ENCODE assay signal across 36 cellular contexts in the genomic region with DNA sequence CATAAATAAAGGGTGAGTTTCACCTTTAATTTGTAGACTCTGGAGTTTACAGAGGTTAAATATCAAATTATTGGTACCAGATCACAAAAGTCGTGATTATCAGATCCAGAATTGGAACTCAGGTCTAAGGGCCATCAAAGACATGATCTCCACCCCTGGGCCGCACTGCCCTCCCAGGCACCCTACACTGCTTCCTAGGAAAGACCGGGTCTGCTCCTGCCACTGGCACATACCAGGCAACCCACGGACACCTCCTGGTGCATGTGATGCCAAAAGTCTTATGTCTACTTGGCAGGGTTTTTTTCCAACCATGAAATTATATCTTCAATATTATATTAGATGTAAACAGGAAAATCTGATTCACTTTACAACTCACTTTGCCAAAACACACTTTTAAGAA.
"Had no signal": no experiment of that assay in that cellular context is flagged by ENCODE, and none has a peak within 500 bp of the region (broad histone marks: within the 10 kb centered on the region; RNA-seq: fewer than 3 reads in every experiment).

No MANE protein-coding gene starts in this region.

- H3K4me1 Mint-ChIP-seq: activated B cell treated with CpG ODN at 0.5 μM for 24 hours; activated CD4-positive, alpha-beta T cell treated with anti-CD3 and anti-CD28 coated beads, Interleukin-2, amount 10 ng/mL, durations not matched to agents 24 days and 14 days; activated CD8-positive, alpha-beta memory T cell treated with anti-CD3 and anti-CD28 coated beads, Interleukin-2, amount 10 ng/mL, durations not matched to agents 7 days and 5 days; activated naive CD8-positive, alpha-beta T cell treated with anti-CD3 and anti-CD28 coated beads for 36 hours; central memory CD8-positive, alpha-beta T cell had no signal

- H3K36me3 Mint-ChIP-seq: activated CD4-positive, alpha-beta memory T cell treated with anti-CD3 and anti-CD28 coated beads for 36 hours; activated CD8-positive, alpha-beta memory T cell treated with anti-CD3 and anti-CD28 coated beads, Interleukin-2, amount 10 ng/mL, durations not matched to agents 7 days and 5 days; activated naive CD4-positive, alpha-beta T cell treated with anti-CD3 and anti-CD28 coated beads, Interleukin-2, amount 50 U/mL, for 72 hours; activated naive CD8-positive, alpha-beta T cell treated with anti-CD3 and anti-CD28 coated beads for 36 hours had no signal

- H3K27ac Mint-ChIP-seq: activated B cell treated with CpG ODN at 0.5 μM for 24 hours; activated CD4-positive, alpha-beta memory T cell treated with anti-CD3 and anti-CD28 coated beads for 36 hours; activated CD4-positive, alpha-beta T cell treated with anti-CD3 and anti-CD28 coated beads, Interleukin-2, amount 10 ng/mL, durations not matched to agents 24 days and 14 days; activated CD8-positive, alpha-beta memory T cell treated with anti-CD3 and anti-CD28 coated beads, Interleukin-2, amount 10 ng/mL, durations not matched to agents 7 days and 5 days; activated CD8-positive, alpha-beta T cell treated with anti-CD3 and anti-CD28 coated beads, Interleukin-2, amount 10 ng/mL, durations not matched to agents 7 days and 5 days; activated naive CD4-positive, alpha-beta T cell treated with anti-CD3 and anti-CD28 coated beads for 36 hours; activated naive CD4-positive, alpha-beta T cell treated with anti-CD3 and anti-CD28 coated beads, Interleukin-2, amount 50 U/mL, for 72 hours; activated naive CD8-positive, alpha-beta T cell treated with anti-CD3 and anti-CD28 coated beads for 36 hours; activated T-cell treated with anti-CD3 and anti-CD28 coated beads, Interleukin-2, amount 50 U/mL, for 24 hours; T-helper 1 cell treated with Interleukin-12 subunit alpha and Interleukin-12 subunit beta and Interleukin-4 antibody, amounts not matched to agents 30 μg/mL and 1 μg/mL, for 36 hours; T-helper 2 cell treated with Interferon-gamma antibody and Interleukin-4, amounts not matched to agents 5 μg/mL and 100 μg/mL, for 36 hours had no signal

- ATAC-seq: activated CD8-positive, alpha-beta memory T cell treated with anti-CD3 and anti-CD28 coated beads, Interleukin-2, amount 10 ng/mL, durations not matched to agents 7 days and 5 days; activated CD8-positive, alpha-beta T cell treated with anti-CD3 and anti-CD28 coated beads, Interleukin-2, amount 10 ng/mL, durations not matched to agents 7 days and 5 days; activated naive CD4-positive, alpha-beta T cell treated with anti-CD3 and anti-CD28 coated beads, Interleukin-2, amount 50 U/mL, for 72 hours; body of pancreas had no signal

- H3K27ac ChIP-seq: adrenal gland, body of pancreas, brain microvascular endothelial cell, breast epithelium, VCaP had no signal

- FAIRE-seq: astrocyte, TTC549 had no signal

- H3K27me3 ChIP-seq: adrenal gland, body of pancreas, brain microvascular endothelial cell, breast epithelium had no signal

- H3K4me3 Mint-ChIP-seq: activated B cell treated with CpG ODN at 0.5 μM for 24 hours; activated CD4-positive, alpha-beta memory T cell treated with anti-CD3 and anti-CD28 coated beads for 36 hours; activated CD4-positive, alpha-beta T cell treated with anti-CD3 and anti-CD28 coated beads, Interleukin-2, amount 10 ng/mL, durations not matched to agents 24 days and 14 days; activated CD8-positive, alpha-beta memory T cell treated with anti-CD3 and anti-CD28 coated beads, Interleukin-2, amount 10 ng/mL, durations not matched to agents 7 days and 5 days; activated CD8-positive, alpha-beta T cell treated with anti-CD3 and anti-CD28 coated beads, Interleukin-2, amount 10 ng/mL, durations not matched to agents 7 days and 5 days; activated naive CD4-positive, alpha-beta T cell treated with anti-CD3 and anti-CD28 coated beads for 36 hours; activated naive CD8-positive, alpha-beta T cell treated with anti-CD3 and anti-CD28 coated beads for 36 hours; activated T-cell treated with anti-CD3 and anti-CD28 coated beads, Interleukin-2, amount 50 U/mL, for 24 hours; central memory CD8-positive, alpha-beta T cell; T-helper 1 cell treated with Interleukin-12 subunit alpha and Interleukin-12 subunit beta and Interleukin-4 antibody, amounts not matched to agents 30 μg/mL and 1 μg/mL, for 36 hours; T-helper 2 cell treated with Interferon-gamma antibody and Interleukin-4, amounts not matched to agents 5 μg/mL and 100 μg/mL, for 36 hours had no signal

- H3K27me3 Mint-ChIP-seq: activated B cell treated with CpG ODN at 0.5 μM for 24 hours; activated CD4-positive, alpha-beta memory T cell treated with anti-CD3 and anti-CD28 coated beads for 36 hours; activated CD4-positive, alpha-beta T cell treated with anti-CD3 and anti-CD28 coated beads, Interleukin-2, amount 10 ng/mL, durations not matched to agents 24 days and 14 days; activated CD8-positive, alpha-beta memory T cell treated with anti-CD3 and anti-CD28 coated beads, Interleukin-2, amount 10 ng/mL, durations not matched to agents 7 days and 5 days; activated naive CD8-positive, alpha-beta T cell treated with anti-CD3 and anti-CD28 coated beads for 36 hours; activated T-cell treated with anti-CD3 and anti-CD28 coated beads, Interleukin-2, amount 50 U/mL, for 24 hours; central memory CD8-positive, alpha-beta T cell had no signal

- H3K9me3 ChIP-seq: adrenal gland, body of pancreas had no signal

- H3K36me3 ChIP-seq: adrenal gland, brain microvascular endothelial cell, breast epithelium had no signal

- H3K9me3 Mint-ChIP-seq: activated B cell treated with CpG ODN at 0.5 μM for 24 hours; activated CD4-positive, alpha-beta memory T cell treated with anti-CD3 and anti-CD28 coated beads for 36 hours; activated CD4-positive, alpha-beta T cell treated with anti-CD3 and anti-CD28 coated beads, Interleukin-2, amount 10 ng/mL, durations not matched to agents 24 days and 14 days; activated naive CD4-positive, alpha-beta T cell treated with anti-CD3 and anti-CD28 coated beads for 36 hours; activated naive CD4-positive, alpha-beta T cell treated with anti-CD3 and anti-CD28 coated beads, Interleukin-2, amount 50 U/mL, for 72 hours; activated naive CD8-positive, alpha-beta T cell treated with anti-CD3 and anti-CD28 coated beads for 36 hours; activated T-cell treated with anti-CD3 and anti-CD28 coated beads, Interleukin-2, amount 50 U/mL, for 24 hours; central memory CD8-positive, alpha-beta T cell had no signal

- H3K4me3 ChIP-seq: adrenal gland, body of pancreas, breast epithelium had no signal

- DNase-seq: activated B cell treated with CpG ODN at 0.5 μM for 24 hours; activated CD4-positive, alpha-beta memory T cell treated with anti-CD3 and anti-CD28 coated beads for 36 hours; activated CD4-positive, alpha-beta T cell treated with anti-CD3 and anti-CD28 coated beads for 4 hours; activated CD4-positive, alpha-beta T cell treated with anti-CD3 and anti-CD28 coated beads, Interleukin-2, amount 10 ng/mL, durations not matched to agents 24 days and 14 days; activated CD4-positive, alpha-beta T cell treated with anti-CD3 and anti-CD28 coated beads, Interleukin-2, amount 50 U/mL, for 1 hour; activated CD4-positive, alpha-beta T cell treated with anti-CD3 and anti-CD28 coated beads, Interleukin-2, amount 50 U/mL, for 4 hours; activated CD4-positive, CD25-positive, alpha-beta regulatory T cell treated with anti-CD3 and anti-CD28 coated beads, Interleukin-2, amount 50 U/mL, for 72 hours; activated CD8-positive, alpha-beta memory T cell treated with anti-CD3 and anti-CD28 coated beads for 24 hours; activated CD8-positive, alpha-beta memory T cell treated with anti-CD3 and anti-CD28 coated beads, Interleukin-2, amount 10 ng/mL, durations not matched to agents 7 days and 5 days; activated CD8-positive, alpha-beta memory T cell treated with anti-CD3 and anti-CD28 coated beads, Interleukin-2, amount 50 U/mL, for 48 hours; activated CD8-positive, alpha-beta T cell treated with anti-CD3 and anti-CD28 coated beads, Interleukin-2, amount 10 ng/mL, durations not matched to agents 7 days and 5 days; activated gamma-delta T cell treated with Interleukin-2 at 50 U/mL for 16 hours; activated naive CD4-positive, alpha-beta T cell; activated naive CD4-positive, alpha-beta T cell treated with anti-CD3 and anti-CD28 coated beads for 36 hours; activated naive CD4-positive, alpha-beta T cell treated with anti-CD3 and anti-CD28 coated beads, Interleukin-2, amount 50 U/mL, for 16 hours; activated naive CD8-positive, alpha-beta T cell treated with anti-CD3 and anti-CD28 coated beads for 36 hours; activated T-cell treated with anti-CD3 and anti-CD28 coated beads, Interleukin-2, amount 50 U/mL, for 24 hours; activated T-cell treated with anti-CD3 and anti-CD28 coated beads, Interleukin-2, amount 50 U/mL, for 48 hours; adrenal gland; amniotic stem cell; body of pancreas; brain microvascular endothelial cell; caudate nucleus; cerebellar nuclear complex; SW 1271; T-helper 1 cell; T-helper 2 cell; T-helper 9 cell had no signal

- H3K4me1 ChIP-seq: adrenal gland, body of pancreas, breast epithelium had no signal
